ENCODE assay signal across 14 cellular contexts in genomic region chr7:81925530-81925929, GRCh38.
DNase-seq lines count a peak whose midpoint lies in the region; ATAC-seq and TF ChIP-seq lines count a peak whose summit lies in the region.
"Had no signal": no experiment of that assay in that cellular context is flagged by ENCODE, and none has a peak within 500 bp of the region (broad histone marks: within the 10 kb centered on the region; RNA-seq: fewer than 3 reads in every experiment).

No MANE protein-coding gene starts in this region.

- H3K4me1 Mint-ChIP-seq in effector memory CD8-positive, alpha-beta T cell (ENCODE audit: low read depth in 2 of 2), result no peaks in the 10 kb centered on the region
- H3K4me1 Mint-ChIP-seq: activated B cell treated with CpG ODN at 0.5 μM for 24 hours; activated naive CD8-positive, alpha-beta T cell treated with anti-CD3 and anti-CD28 coated beads, Interleukin-2, amount 10 ng/mL, durations not matched to agents 7 days and 5 days had no signal

- H3K4me2 ChIP-seq in GM23248 (ENCODE audit: unreplicated experiment), result no peak overlapping the region

- H3K27me3 Mint-ChIP-seq in effector memory CD8-positive, alpha-beta T cell, result no peaks in the 10 kb centered on the region
- H3K27me3 Mint-ChIP-seq: activated B cell treated with CpG ODN at 0.5 μM for 24 hours; activated naive CD8-positive, alpha-beta T cell treated with anti-CD3 and anti-CD28 coated beads, Interleukin-2, amount 10 ng/mL, durations not matched to agents 7 days and 5 days; type B pancreatic cell had no signal

- no peaks in the 10 kb centered on the region for H3K4me1 ChIP-seq in GM23248 (ENCODE audit: insufficient read depth)
- H3K4me1 ChIP-seq: esophagus squamous epithelium had no signal

- WGBS in GM23248 (ENCODE audit: low coverage in 1 of 2, low lambda C conversion rate in 2 of 2, missing lambda C conversion rate in 2 of 2), 2 experiments, result 96 to 100% methylated on average over 3 of the region's 3 CpGs

- H3K27ac ChIP-seq in GM23248, result no peak overlapping the region
- H3K27ac ChIP-seq: esophagus squamous epithelium had no signal

- H3K27ac Mint-ChIP-seq in effector memory CD8-positive, alpha-beta T cell, result no peak overlapping the region
- H3K27ac Mint-ChIP-seq: activated B cell treated with CpG ODN at 0.5 μM for 24 hours; activated naive CD8-positive, alpha-beta T cell treated with anti-CD3 and anti-CD28 coated beads, Interleukin-2, amount 10 ng/mL, durations not matched to agents 7 days and 5 days; type B pancreatic cell had no signal

- no peaks in the 10 kb centered on the region for H3K79me2 ChIP-seq in GM23248 (ENCODE audit: insufficient read depth)

- peak; percentile 88 for ATAC-seq in GM19351 (IDR thresholded peaks at IDR 0.05; ENCODE audit: unreplicated experiment)
- peak; percentile 66 for ATAC-seq in HG02763 (IDR thresholded peaks at IDR 0.05; ENCODE audit: unreplicated experiment)
- ATAC-seq in HG03460 (IDR thresholded peaks at IDR 0.05; ENCODE audit: unreplicated experiment), result peak; percentile 73
- ATAC-seq in effector memory CD8-positive, alpha-beta T cell (replicated peaks), result no peak
- no peak for ATAC-seq in GM19328 (IDR thresholded peaks at IDR 0.05; ENCODE audit: unreplicated experiment)

- H3K4me3 Mint-ChIP-seq in effector memory CD8-positive, alpha-beta T cell, result no peak overlapping the region
- H3K4me3 Mint-ChIP-seq: activated B cell treated with CpG ODN at 0.5 μM for 24 hours; activated naive CD8-positive, alpha-beta T cell treated with anti-CD3 and anti-CD28 coated beads, Interleukin-2, amount 10 ng/mL, durations not matched to agents 7 days and 5 days; type B pancreatic cell had no signal

- peak; percentile 49 for DNase-seq in GM06990 (ENCODE audit: extremely low read depth, insufficient read length)
- no peak for DNase-seq in activated naive CD4-positive, alpha-beta T cell treated with Interleukin-2 at 50 U/mL for 16 hours
- DNase-seq in GM23248, result no peak
- DNase-seq in effector memory CD8-positive, alpha-beta T cell, result no peak
- DNase-seq: activated B cell treated with CpG ODN at 0.5 μM for 24 hours; activated CD8-positive, alpha-beta memory T cell treated with anti-CD3 and anti-CD28 coated beads, Interleukin-2, amount 50 U/mL, for 4 hours; activated naive CD8-positive, alpha-beta T cell treated with anti-CD3 and anti-CD28 coated beads, Interleukin-2, amount 10 ng/mL, durations not matched to agents 7 days and 5 days; esophagus squamous epithelium; stimulated activated CD4-positive, alpha-beta T cell treated with anti-CD3 and anti-CD28 coated beads, Interleukin-12 subunit alpha, Interleukin-12 subunit beta, amount 100 ng/mL, for 4 hours had no signal

- no peaks in the 10 kb centered on the region for H3K9me3 ChIP-seq in GM23248 (ENCODE audit: low read depth)
- H3K9me3 ChIP-seq: esophagus squamous epithelium had no signal

- no peak overlapping the region for H3K4me3 ChIP-seq in GM06990 (replicated peaks; ENCODE audit: low read depth, low read length)
- no peak overlapping the region for H3K4me3 ChIP-seq in GM23248
- H3K4me3 ChIP-seq: esophagus squamous epithelium had no signal

- no peak overlapping the region for H2AFZ ChIP-seq in GM23248

- no peaks in the 10 kb centered on the region for H3K9me2 ChIP-seq in GM23248 (ENCODE audit: insufficient read depth)

- in situ Hi-C loops in GM23248 (cut with MboI), result no loop called here

- H4K20me1 ChIP-seq in GM23248 (ENCODE audit: insufficient read depth), result no peaks in the 10 kb centered on the region

- no peak overlapping the region for H3K9ac ChIP-seq in GM23248

- H3K9me3 Mint-ChIP-seq in effector memory CD8-positive, alpha-beta T cell, result peaks cover 0 to 7% of the 10 kb centered on the region in 2 donors
- H3K9me3 Mint-ChIP-seq: activated B cell treated with CpG ODN at 0.5 μM for 24 hours; activated naive CD8-positive, alpha-beta T cell treated with anti-CD3 and anti-CD28 coated beads, Interleukin-2, amount 10 ng/mL, durations not matched to agents 7 days and 5 days had no signal

- H3K27me3 ChIP-seq in GM06990 (replicated peaks; ENCODE audit: control insufficient read depth, insufficient read depth, low read length) (no peaks in the 10 kb centered on the region), GM23248 (replicated peaks; ENCODE audit: insufficient read depth) (no peaks in the 10 kb centered on the region)
- H3K27me3 ChIP-seq: esophagus squamous epithelium had no signal

- TF ChIP-seq CTCF in GM06990 (IDR thresholded peaks at IDR 0.05; ENCODE audit: insufficient read depth, low read length, poor library complexity, severe bottlenecking), result no peak

- H3K36me3 ChIP-seq in GM06990 (ENCODE audit: control insufficient read depth, insufficient read depth, low read length) (no peaks in the 10 kb centered on the region), GM23248 (ENCODE audit: low read depth) (no peaks in the 10 kb centered on the region)
- H3K36me3 ChIP-seq: esophagus squamous epithelium had no signal

- no peaks in the 10 kb centered on the region for H3F3A ChIP-seq in GM23248 (ENCODE audit: insufficient read depth)

- no peaks in the 10 kb centered on the region for H3K36me3 Mint-ChIP-seq in effector memory CD8-positive, alpha-beta T cell (ENCODE audit: insufficient read depth)
- H3K36me3 Mint-ChIP-seq: activated naive CD8-positive, alpha-beta T cell treated with anti-CD3 and anti-CD28 coated beads, Interleukin-2, amount 10 ng/mL, durations not matched to agents 7 days and 5 days; type B pancreatic cell had no signal

Comparison
In these comparisons a context has a peak if more than half of its experiments do, and no peak if none do; other contexts are left out.
1. ATAC-seq: peak in GM19351 (single experiment), HG02763 (single experiment) and HG03460 (single experiment); none in effector memory CD8-positive, alpha-beta T cell (single experiment) and GM19328 (single experiment).